In genomic region chr11:10567466-10567865, GRCh38 we compare ENCODE assay signal across 16 cellular contexts. TPM values are rescaled to one million over a fixed set of nuclear protein-coding genes. Genes with fewer than 3 reads are reported as not detected.
DNase-seq lines count a peak whose midpoint lies in the region; ATAC-seq and TF ChIP-seq lines count a peak whose summit lies in the region.
"Had no signal": no experiment of that assay in that cellular context is flagged by ENCODE, and none has a peak within 500 bp of the region (broad histone marks: within the 10 kb centered on the region; RNA-seq: fewer than 3 reads in every experiment).

No MANE protein-coding gene starts in this region.

- H3K27ac Mint-ChIP-seq in natural killer cell: no peak overlapping the region

- no peak for ATAC-seq in HG03460 (IDR thresholded peaks at IDR 0.05; ENCODE audit: unreplicated experiment)
- ATAC-seq in natural killer cell: no peak

- H3K27ac ChIP-seq in right atrium auricular region (peak overlapping the region; percentile 8 to 57), rectal smooth muscle tissue (ENCODE audit: low read depth, low read length) (peak overlapping the region; percentile 36)

- no peak for DNase-seq in right atrium auricular region (ENCODE audit: low spot score)
- no peak for DNase-seq in cardiac septum (ENCODE audit: low spot score)
- peak; percentile 51 for DNase-seq in fibroblast of peridontal ligament (ENCODE audit: extremely low read depth)
- DNase-seq in RPMI8226: no peak
- DNase-seq in stimulated activated CD4-positive, alpha-beta T cell treated with anti-CD3 and anti-CD28 coated beads, Interleukin-4, amount 100 ng/mL, for 24 hours: no peak
- DNase-seq in natural killer cell: no peak
- DNase-seq: AML-193, DMS79, Karpas-422, NCI-H2029 treated with DMSO at 0.1 percent for 48 hours, NCI-H510A, Peyer's patch, SIG-M5 had no signal

- intact Hi-C loops in cardiac septum (cut with DNase I) (loop anchor here (10.0 kb wide), 1 partner anchor 167 kb away; no protein-coding TSS in a partner anchor), natural killer cell (cut with micrococcal nuclease) (no loop called here)

- no peaks in the 10 kb centered on the region for H3K9me3 ChIP-seq in right atrium auricular region
- H3K9me3 ChIP-seq: HAP-1, Peyer's patch had no signal

- H3K4me3 ChIP-seq in right atrium auricular region: peak overlapping the region; percentile 20 to 24
- H3K4me3 ChIP-seq in rectal smooth muscle tissue (ENCODE audit: low read length): no peak overlapping the region
- H3K4me3 ChIP-seq: HAP-1 had no signal

- TF ChIP-seq CTCF in right atrium auricular region (IDR thresholded peaks at IDR 0.05): no peak
- TF ChIP-seq CTCF in natural killer cell (IDR thresholded peaks at IDR 0.05): no peak

- H3K4me3 Mint-ChIP-seq in natural killer cell: no peak overlapping the region

- no peak overlapping the region for H3K9ac ChIP-seq in rectal smooth muscle tissue (ENCODE audit: low read length)

- no peaks in the 10 kb centered on the region for H3K36me3 Mint-ChIP-seq in natural killer cell

- no peaks in the 10 kb centered on the region for H3K9me3 Mint-ChIP-seq in natural killer cell

- H3K27me3 ChIP-seq in right atrium auricular region (no peaks in the 10 kb centered on the region), rectal smooth muscle tissue (ENCODE audit: control insufficient read depth, insufficient read depth, low read length) (no peaks in the 10 kb centered on the region)
- H3K27me3 ChIP-seq: Peyer's patch had no signal

- H3K36me3 ChIP-seq in right atrium auricular region (no peaks in the 10 kb centered on the region), rectal smooth muscle tissue (ENCODE audit: control insufficient read depth, insufficient read depth, low read length) (no peaks in the 10 kb centered on the region)
- H3K36me3 ChIP-seq: HAP-1, Peyer's patch had no signal

- no peaks in the 10 kb centered on the region for H3K4me1 Mint-ChIP-seq in natural killer cell

- peaks cover 6 to 16% of the 10 kb centered on the region in 2 donors for H3K27me3 Mint-ChIP-seq in natural killer cell (ENCODE audit: low read depth in 2 of 2)

- H3K4me1 ChIP-seq in right atrium auricular region (peaks cover 0 to 8% of the 10 kb centered on the region in 2 donors), rectal smooth muscle tissue (ENCODE audit: control insufficient read depth, insufficient read depth, low read length) (no peaks in the 10 kb centered on the region)
- H3K4me1 ChIP-seq: Peyer's patch had no signal

RNA-seq across cellular contexts. Expression of gene LYVE1, which starts 1.0 kb away (rescaled TPM):
- total RNA-seq in right atrium auricular region: 10 to 100 TPM; 15.9 to 45.0 TPM
- total RNA-seq in cardiac septum: 15.2 TPM
- not detected for total RNA-seq in natural killer cell

RNA-seq across cellular contexts. Expression of gene RNF141, which starts 26.5 kb away (rescaled TPM):
- total RNA-seq in right atrium auricular region (10 to 100 TPM; 22.9 to 29.8 TPM), cardiac septum (36.8 TPM), natural killer cell (10 to 100 TPM; 10.3 to 13.9 (median 11.7) TPM)

Comparison
In these comparisons a context has a peak if more than half of its experiments do, and no peak if none do; other contexts are left out.
1. RNA of gene LYVE1, which starts 1.0 kb away (total RNA-seq): 15.9 to 45.0 TPM in right atrium auricular region and 15.2 TPM in cardiac septum (single experiment); not detected in natural killer cell; every median in the first group is over 10 times any median in the second.